In the genomic region with DNA sequence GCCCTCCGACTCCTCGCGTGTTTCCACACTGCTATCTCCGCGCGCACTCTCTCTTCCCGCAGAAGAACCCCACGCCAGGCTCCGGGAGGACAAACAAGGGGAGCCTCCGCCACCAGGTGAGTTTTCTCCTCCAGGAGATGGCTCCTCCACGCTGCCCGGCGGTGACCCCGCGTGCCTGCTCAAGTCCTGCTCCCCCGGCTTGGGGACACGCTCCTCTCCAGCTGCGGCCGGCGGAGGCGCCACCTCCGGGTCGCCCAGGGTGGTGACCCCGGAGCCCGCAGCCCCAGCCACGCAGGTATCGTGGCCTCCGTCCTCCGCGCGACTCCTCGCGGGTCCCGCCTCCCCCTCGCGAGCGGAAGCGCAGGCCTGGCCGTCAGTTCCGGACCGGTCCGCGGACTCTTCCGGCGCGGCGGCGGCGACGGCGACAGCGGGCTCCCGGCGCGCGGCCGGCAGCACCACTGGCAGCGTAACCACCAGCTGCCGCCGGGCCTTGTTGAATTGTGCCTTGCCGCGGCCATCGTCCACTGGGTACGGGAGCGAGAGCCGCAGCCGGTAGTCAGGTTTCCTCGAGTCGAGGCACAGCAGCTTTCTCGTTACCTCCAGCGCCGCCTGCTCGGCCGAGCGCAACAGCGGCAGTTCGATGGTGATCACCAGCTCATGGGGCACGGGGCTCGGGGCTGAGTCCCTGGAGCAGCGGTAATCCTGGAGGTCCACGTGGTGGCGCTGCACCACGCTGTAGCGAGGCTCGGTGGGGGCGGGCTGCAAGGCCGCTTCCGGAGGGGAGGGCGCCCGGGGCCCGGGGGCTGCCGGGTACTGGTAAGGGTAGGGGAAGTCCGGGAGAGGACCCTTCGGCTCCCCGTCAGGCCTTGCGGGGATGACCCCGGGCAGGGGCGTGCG, we compare ENCODE assay signal across 1 cellular context.
A peak's percentile ranks its signal among the peaks of the same experiment; 100 is the strongest.
TF ChIP-seq lines count a peak whose summit lies in the region.

No MANE protein-coding gene starts in this region.

TF ChIP-seq in K562, 482 proteins besides CTCF, POLR2A, EP300 and RAD21 (continued from another document):
- TF ChIP-seq, protein P1, sequence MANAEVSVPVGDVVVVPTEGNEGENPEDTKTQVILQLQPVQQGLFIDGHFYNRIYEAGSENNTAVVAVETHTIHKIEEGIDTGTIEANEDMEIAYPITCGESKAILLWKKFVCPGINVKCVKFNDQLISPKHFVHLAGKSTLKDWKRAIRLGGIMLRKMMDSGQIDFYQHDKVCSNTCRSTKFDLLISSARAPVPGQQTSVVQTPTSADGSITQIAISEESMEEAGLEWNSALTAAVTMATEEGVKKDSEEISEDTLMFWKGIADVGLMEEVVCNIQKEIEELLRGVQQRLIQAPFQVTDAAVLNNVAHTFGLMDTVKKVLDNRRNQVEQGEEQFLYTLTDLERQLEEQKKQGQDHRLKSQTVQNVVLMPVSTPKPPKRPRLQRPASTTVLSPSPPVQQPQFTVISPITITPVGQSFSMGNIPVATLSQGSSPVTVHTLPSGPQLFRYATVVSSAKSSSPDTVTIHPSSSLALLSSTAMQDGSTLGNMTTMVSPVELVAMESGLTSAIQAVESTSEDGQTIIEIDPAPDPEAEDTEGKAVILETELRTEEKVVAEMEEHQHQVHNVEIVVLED (CRISPR knock-in tag; IDR thresholded peaks at IDR 0.05), result peak; percentile 38; the same call in 1 of the 2 replicates
- TF ChIP-seq CCNT2 (IDR thresholded peaks at IDR 0.05; ENCODE audit: borderline replicate concordance, extremely low read depth, insufficient read length, low read depth, low read length), result peak; percentile 71
- peak; percentile 49; the same call in 1 of the 2 replicates for TF ChIP-seq SMAD4 (CRISPR knock-in tag; conservative IDR thresholded peaks at IDR 0.05)
- TF ChIP-seq, protein P2, sequence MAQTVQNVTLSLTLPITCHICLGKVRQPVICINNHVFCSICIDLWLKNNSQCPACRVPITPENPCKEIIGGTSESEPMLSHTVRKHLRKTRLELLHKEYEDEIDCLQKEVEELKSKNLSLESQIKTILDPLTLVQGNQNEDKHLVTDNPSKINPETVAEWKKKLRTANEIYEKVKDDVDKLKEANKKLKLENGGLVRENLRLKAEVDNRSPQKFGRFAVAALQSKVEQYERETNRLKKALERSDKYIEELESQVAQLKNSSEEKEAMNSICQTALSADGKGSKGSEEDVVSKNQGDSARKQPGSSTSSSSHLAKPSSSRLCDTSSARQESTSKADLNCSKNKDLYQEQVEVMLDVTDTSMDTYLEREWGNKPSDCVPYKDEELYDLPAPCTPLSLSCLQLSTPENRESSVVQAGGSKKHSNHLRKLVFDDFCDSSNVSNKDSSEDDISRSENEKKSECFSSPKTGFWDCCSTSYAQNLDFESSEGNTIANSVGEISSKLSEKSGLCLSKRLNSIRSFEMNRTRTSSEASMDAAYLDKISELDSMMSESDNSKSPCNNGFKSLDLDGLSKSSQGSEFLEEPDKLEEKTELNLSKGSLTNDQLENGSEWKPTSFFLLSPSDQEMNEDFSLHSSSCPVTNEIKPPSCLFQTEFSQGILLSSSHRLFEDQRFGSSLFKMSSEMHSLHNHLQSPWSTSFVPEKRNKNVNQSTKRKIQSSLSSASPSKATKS (CRISPR knock-in tag; IDR thresholded peaks at IDR 0.05), result no peak
TF ChIP-seq in K562: peak in this region for 124.
